ENCODE assay signal across 8 cellular contexts in the genomic region with DNA sequence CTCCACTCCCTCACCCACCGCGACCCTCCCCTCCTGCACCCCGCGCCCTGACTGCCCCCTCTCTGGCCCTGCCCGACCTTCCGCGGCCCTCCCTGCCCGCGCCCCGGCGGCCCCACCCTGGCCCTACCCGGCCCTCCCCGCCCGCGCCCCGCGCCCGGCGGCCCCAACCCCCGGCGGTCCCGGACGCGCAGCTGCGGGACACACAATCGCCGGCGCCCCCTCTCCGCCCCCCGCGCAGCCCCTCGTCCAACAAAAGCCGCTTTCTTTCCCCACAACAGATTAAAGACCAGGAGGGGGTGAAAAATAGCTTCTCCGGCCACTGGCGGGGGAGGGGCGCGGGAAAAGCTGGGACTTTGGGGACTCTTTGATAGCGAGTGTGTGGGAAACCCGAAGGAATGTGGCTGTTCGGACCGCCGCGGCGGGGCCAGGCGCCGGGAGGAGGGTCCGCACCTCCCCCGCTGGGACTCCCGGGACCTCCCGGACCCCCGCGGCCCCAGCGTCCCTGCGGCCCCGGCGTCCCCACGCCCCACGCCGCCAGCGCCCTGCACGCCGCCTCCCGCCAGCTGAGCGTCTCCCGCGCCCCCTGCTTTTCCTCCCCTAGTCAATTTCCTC. TPM values are rescaled to one million over a fixed set of nuclear protein-coding genes. Genes with fewer than 3 reads are reported as not detected.
DNase-seq lines count a peak whose midpoint lies in the region; ATAC-seq and FAIRE-seq lines count a peak whose summit lies in the region.

No MANE protein-coding gene starts in this region.

- FAIRE-seq in frontal cortex (lab: Jason Lieb, UNC): no peak

- no peaks in the 10 kb centered on the region for H3K9me3 ChIP-seq in CD4-positive, CD25-positive, alpha-beta regulatory T cell (ENCODE audit: control insufficient read depth in 2 of 2, low read length in 2 of 2)
- no peaks in the 10 kb centered on the region for H3K9me3 ChIP-seq in SK-N-MC (ENCODE audit: low read depth, low read length)

- H3K4me3 Mint-ChIP-seq in CD4-positive, CD25-positive, alpha-beta regulatory T cell: peak overlapping the region; percentile 50 to 92 (median 74)

- H3K27me3 Mint-ChIP-seq in CD4-positive, CD25-positive, alpha-beta regulatory T cell: peaks cover 62% of the 10 kb centered on the region

- peaks cover 5 to 29% (median 15%) of the 10 kb centered on the region in 4 donors for H3K4me1 Mint-ChIP-seq in CD4-positive, CD25-positive, alpha-beta regulatory T cell

- no peak for ATAC-seq in CD4-positive, CD25-positive, alpha-beta regulatory T cell (ENCODE audit: low read depth in 2 of 2)

- H3K9me3 Mint-ChIP-seq in CD4-positive, CD25-positive, alpha-beta regulatory T cell: peaks cover 0 to 2% (median 0%) of the 10 kb centered on the region in 7 donors

- no peaks in the 10 kb centered on the region for H3K36me3 ChIP-seq in CD4-positive, CD25-positive, alpha-beta regulatory T cell (ENCODE audit: control insufficient read depth, insufficient read depth, low read length)
- no peaks in the 10 kb centered on the region for H3K36me3 ChIP-seq in SK-N-MC (ENCODE audit: insufficient read depth, low read length)

- no peak overlapping the region for H3K27ac ChIP-seq in CD4-positive, CD25-positive, alpha-beta regulatory T cell (ENCODE audit: insufficient read depth, low read length, poor library complexity, severe bottlenecking)
- H3K27ac ChIP-seq in SK-N-MC: peak overlapping the region; percentile 23; the same call in 1 of the 2 replicates

- no peaks in the 10 kb centered on the region for H3K36me3 Mint-ChIP-seq in CD4-positive, CD25-positive, alpha-beta regulatory T cell

- H3K4me3 ChIP-seq in CD4-positive, CD25-positive, alpha-beta regulatory T cell (ENCODE audit: low read depth, low read length): no peak overlapping the region
- H3K4me3 ChIP-seq in SK-N-MC: no peak overlapping the region

- peaks cover 10% of the 10 kb centered on the region for H3K4me1 ChIP-seq in CD4-positive, CD25-positive, alpha-beta regulatory T cell (ENCODE audit: control insufficient read depth, insufficient read depth, low read length, poor library complexity, severe bottlenecking)

- no peak for DNase-seq in CD4-positive, CD25-positive, alpha-beta regulatory T cell
- DNase-seq in SK-N-MC (ENCODE audit: low read depth, low spot score) (no peak), frontal cortex (ENCODE audit: low spot score in 2 of 2) (peak; percentile 46 to 81), occipital lobe (lab: John Stamatoyannopoulos, UW) (peak; percentile 36), SW480 (ENCODE audit: low spot score) (no peak), NCI-H2196 treated with DMSO at 0.1 percent for 48 hours (lab: John Stamatoyannopoulos, UW; ENCODE audit: unreplicated experiment) (no peak), A172 (ENCODE audit: low spot score) (no peak), germinal center (ENCODE audit: low spot score) (no peak)

- H3K27me3 ChIP-seq in CD4-positive, CD25-positive, alpha-beta regulatory T cell (ENCODE audit: control insufficient read depth, insufficient read depth, low read length): peaks cover 10% of the 10 kb centered on the region

- H3K9ac ChIP-seq in SK-N-MC (ENCODE audit: insufficient read length): no peak overlapping the region

- peak overlapping the region; percentile 62 to 92 (median 91) for H3K27ac Mint-ChIP-seq in CD4-positive, CD25-positive, alpha-beta regulatory T cell

RNA-seq across cellular contexts. Expression of a gene that starts 8.8 kb away (rescaled TPM):
- total RNA-seq in CD4-positive, CD25-positive, alpha-beta regulatory T cell: 51.1 TPM
- 10 to 100 TPM; 35.9 to 56.9 (median 48.0) TPM for polyA plus RNA-seq in CD4-positive, CD25-positive, alpha-beta regulatory T cell
- total RNA-seq in frontal cortex (22.4 TPM), occipital lobe (30.3 TPM)
- 83.7 and 244 TPM in 2 replicates for total RNA-seq in A172 (2014; rRNA removed; shearing (Covaris generic))

RNA-seq across cellular contexts. Expression of a gene that starts 37.1 kb away (rescaled TPM):
- total RNA-seq in CD4-positive, CD25-positive, alpha-beta regulatory T cell: 13.8 TPM
- 1 to 10 TPM; 2.3 to 7.1 (median 3.7) TPM for polyA plus RNA-seq in CD4-positive, CD25-positive, alpha-beta regulatory T cell
- total RNA-seq in frontal cortex (1.2 TPM), occipital lobe (0.78 TPM)
- total RNA-seq in A172 (2014; rRNA removed; shearing (Covaris generic)): 3.8 and 4.0 TPM in 2 replicates

Comparison
In these comparisons a context has a peak if more than half of its experiments do, and no peak if none do; other contexts are left out.
1. DNase-seq: peak in frontal cortex (2 of 2) and occipital lobe (single experiment); none in CD4-positive, CD25-positive, alpha-beta regulatory T cell (0 of 3), SK-N-MC (single experiment), SW480 (single experiment), NCI-H2196 treated with DMSO at 0.1 percent for 48 hours (single experiment), A172 (single experiment) and germinal center (single experiment).